In genomic region chr3:78668302-78668701, GRCh38 we compare ENCODE assay signal across 1 cellular context.
TF ChIP-seq lines count a peak whose summit lies in the region.

No MANE protein-coding gene starts in this region.

TF ChIP-seq in HepG2, 621 proteins besides CTCF, POLR2A, EP300 and RAD21 (continued from another document and continues in another):
- TF ChIP-seq, protein P1, sequence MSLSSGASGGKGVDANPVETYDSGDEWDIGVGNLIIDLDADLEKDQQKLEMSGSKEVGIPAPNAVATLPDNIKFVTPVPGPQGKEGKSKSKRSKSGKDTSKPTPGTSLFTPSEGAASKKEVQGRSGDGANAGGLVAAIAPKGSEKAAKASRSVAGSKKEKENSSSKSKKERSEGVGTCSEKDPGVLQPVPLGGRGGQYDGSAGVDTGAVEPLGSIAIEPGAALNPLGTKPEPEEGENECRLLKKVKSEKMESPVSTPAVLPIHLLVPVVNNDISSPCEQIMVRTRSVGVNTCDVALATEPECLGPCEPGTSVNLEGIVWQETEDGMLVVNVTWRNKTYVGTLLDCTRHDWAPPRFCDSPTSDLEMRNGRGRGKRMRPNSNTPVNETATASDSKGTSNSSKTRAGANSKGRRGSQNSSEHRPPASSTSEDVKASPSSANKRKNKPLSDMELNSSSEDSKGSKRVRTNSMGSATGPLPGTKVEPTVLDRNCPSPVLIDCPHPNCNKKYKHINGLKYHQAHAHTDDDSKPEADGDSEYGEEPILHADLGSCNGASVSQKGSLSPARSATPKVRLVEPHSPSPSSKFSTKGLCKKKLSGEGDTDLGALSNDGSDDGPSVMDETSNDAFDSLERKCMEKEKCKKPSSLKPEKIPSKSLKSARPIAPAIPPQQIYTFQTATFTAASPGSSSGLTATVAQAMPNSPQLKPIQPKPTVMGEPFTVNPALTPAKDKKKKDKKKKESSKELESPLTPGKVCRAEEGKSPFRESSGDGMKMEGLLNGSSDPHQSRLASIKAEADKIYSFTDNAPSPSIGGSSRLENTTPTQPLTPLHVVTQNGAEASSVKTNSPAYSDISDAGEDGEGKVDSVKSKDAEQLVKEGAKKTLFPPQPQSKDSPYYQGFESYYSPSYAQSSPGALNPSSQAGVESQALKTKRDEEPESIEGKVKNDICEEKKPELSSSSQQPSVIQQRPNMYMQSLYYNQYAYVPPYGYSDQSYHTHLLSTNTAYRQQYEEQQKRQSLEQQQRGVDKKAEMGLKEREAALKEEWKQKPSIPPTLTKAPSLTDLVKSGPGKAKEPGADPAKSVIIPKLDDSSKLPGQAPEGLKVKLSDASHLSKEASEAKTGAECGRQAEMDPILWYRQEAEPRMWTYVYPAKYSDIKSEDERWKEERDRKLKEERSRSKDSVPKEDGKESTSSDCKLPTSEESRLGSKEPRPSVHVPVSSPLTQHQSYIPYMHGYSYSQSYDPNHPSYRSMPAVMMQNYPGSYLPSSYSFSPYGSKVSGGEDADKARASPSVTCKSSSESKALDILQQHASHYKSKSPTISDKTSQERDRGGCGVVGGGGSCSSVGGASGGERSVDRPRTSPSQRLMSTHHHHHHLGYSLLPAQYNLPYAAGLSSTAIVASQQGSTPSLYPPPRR (CRISPR knock-in tag; IDR thresholded peaks at IDR 0.05; ENCODE audit: borderline replicate concordance) = peak; percentile 76; the same call in 1 of the 2 replicates
- TF ChIP-seq HOXA5 (CRISPR knock-in tag; IDR thresholded peaks at IDR 0.05) (0 out of 2 replicates have a peak, but pooled peaks have one; percentile 29), HHEX (CRISPR knock-in tag; IDR thresholded peaks at IDR 0.05) (0 out of 2 replicates have a peak, but pooled peaks have one; percentile 23), HMG20A (CRISPR knock-in tag; IDR thresholded peaks at IDR 0.05; ENCODE audit: borderline replicate concordance) (peak; percentile 82), ATAD3A (CRISPR knock-in tag; IDR thresholded peaks at IDR 0.05) (no peak), ZNF549 (CRISPR knock-in tag; IDR thresholded peaks at IDR 0.05) (no peak), HMG20B (CRISPR knock-in tag; conservative IDR thresholded peaks at IDR 0.05) (0 out of 2 replicates have a peak, but pooled peaks have one; percentile 26), CREM (IDR thresholded peaks at IDR 0.05) (peak; percentile 49; the same call in 1 of the 2 replicates), CREM (CRISPR knock-in tag; IDR thresholded peaks at IDR 0.05) (no peak), YEATS4 (CRISPR knock-in tag; IDR thresholded peaks at IDR 0.05; ENCODE audit: borderline replicate concordance) (no peak), ZNF143 (CRISPR knock-in tag; IDR thresholded peaks at IDR 0.05) (no peak), RNF2 (conservative IDR thresholded peaks at IDR 0.05; ENCODE audit: low read depth) (no peak), KDM6A (CRISPR knock-in tag; IDR thresholded peaks at IDR 0.05; ENCODE audit: low read depth) (0 out of 2 replicates have a peak, but pooled peaks have one; percentile 18), DPF2 (CRISPR knock-in tag; IDR thresholded peaks at IDR 0.05; ENCODE audit: borderline replicate concordance, low read depth) (0 out of 2 replicates have a peak, but pooled peaks have one; percentile 19), EEA1 (CRISPR knock-in tag; IDR thresholded peaks at IDR 0.05; ENCODE audit: borderline replicate concordance) (no peak), CEBPG (CRISPR knock-in tag; IDR thresholded peaks at IDR 0.05) (peak; percentile 92), CHD4 (IDR thresholded peaks at IDR 0.05; ENCODE audit: borderline replicate concordance, low read length) (no peak), ZBTB14 (CRISPR knock-in tag; IDR thresholded peaks at IDR 0.05) (no peak), ZGPAT (CRISPR knock-in tag; IDR thresholded peaks at IDR 0.05) (peak; percentile 59; the same call in 1 of the 2 replicates), ZNF557 (CRISPR knock-in tag; IDR thresholded peaks at IDR 0.05) (no peak), KAT7 (CRISPR knock-in tag; IDR thresholded peaks at IDR 0.05; ENCODE audit: borderline replicate concordance) (no peak), RCOR2 (CRISPR knock-in tag; IDR thresholded peaks at IDR 0.05) (0 out of 2 replicates have a peak, but pooled peaks have one; percentile 47), PCBP1 (IDR thresholded peaks at IDR 0.05; ENCODE audit: borderline replicate concordance, low read depth, low read length) (no peak), ZNF713 (CRISPR knock-in tag; IDR thresholded peaks at IDR 0.05) (no peak), NCOA2 (CRISPR knock-in tag; IDR thresholded peaks at IDR 0.05) (peak; percentile 83), ZNF660 (CRISPR knock-in tag; IDR thresholded peaks at IDR 0.05; ENCODE audit: borderline replicate concordance, low read depth) (no peak), SOX6 (IDR thresholded peaks at IDR 0.05) (no peak), SOX6 (CRISPR knock-in tag; IDR thresholded peaks at IDR 0.05) (peak; percentile 80), FOXK1 (CRISPR knock-in tag; IDR thresholded peaks at IDR 0.05; ENCODE audit: borderline replicate concordance, low read depth) (peak; percentile 74), KLF16 (CRISPR knock-in tag; IDR thresholded peaks at IDR 0.05) (peak in 1 of 2 experiments; percentile 56; a peak in 1 of 4 replicates), GZF1 (CRISPR knock-in tag; IDR thresholded peaks at IDR 0.05) (no peak), MZF1 (CRISPR knock-in tag; IDR thresholded peaks at IDR 0.05; ENCODE audit: borderline replicate concordance) (no peak), MBD4 (IDR thresholded peaks at IDR 0.05; ENCODE audit: borderline replicate concordance, low read length) (no peak), POGZ (CRISPR knock-in tag; IDR thresholded peaks at IDR 0.05) (peak; percentile 54; the same call in 1 of the 2 replicates), REXO4 (CRISPR knock-in tag; IDR thresholded peaks at IDR 0.05; ENCODE audit: borderline replicate concordance) (no peak), POGK (CRISPR knock-in tag; conservative IDR thresholded peaks at IDR 0.05) (0 out of 2 replicates have a peak, but pooled peaks have one; percentile 30), HNRNPLL (IDR thresholded peaks at IDR 0.05; ENCODE audit: low read depth, low read length, poor library complexity, severe bottlenecking) (no peak)
- TF ChIP-seq, protein P2, sequence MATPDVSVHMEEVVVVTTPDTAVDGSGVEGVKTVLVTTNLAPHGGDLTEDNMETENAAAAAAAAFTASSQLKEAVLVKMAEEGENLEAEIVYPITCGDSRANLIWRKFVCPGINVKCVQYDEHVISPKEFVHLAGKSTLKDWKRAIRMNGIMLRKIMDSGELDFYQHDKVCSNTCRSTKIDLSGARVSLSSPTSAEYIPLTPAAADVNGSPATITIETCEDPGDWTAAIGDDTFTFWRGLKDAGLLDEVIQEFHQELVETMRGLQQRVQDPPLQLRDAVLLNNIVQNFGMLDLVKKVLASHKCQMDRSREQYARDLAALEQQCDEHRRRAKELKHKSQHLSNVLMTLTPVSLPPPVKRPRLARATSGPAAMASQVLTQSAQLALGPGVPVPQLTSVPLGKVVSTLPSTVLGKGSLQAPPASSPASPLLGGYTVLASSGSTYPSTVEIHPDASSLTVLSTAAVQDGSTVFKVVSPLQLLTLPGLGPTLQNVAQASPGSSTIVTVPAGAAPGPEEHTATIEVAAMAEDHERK (CRISPR knock-in tag; IDR thresholded peaks at IDR 0.05; ENCODE audit: low read depth) = no peak
- TF ChIP-seq, protein P3, sequence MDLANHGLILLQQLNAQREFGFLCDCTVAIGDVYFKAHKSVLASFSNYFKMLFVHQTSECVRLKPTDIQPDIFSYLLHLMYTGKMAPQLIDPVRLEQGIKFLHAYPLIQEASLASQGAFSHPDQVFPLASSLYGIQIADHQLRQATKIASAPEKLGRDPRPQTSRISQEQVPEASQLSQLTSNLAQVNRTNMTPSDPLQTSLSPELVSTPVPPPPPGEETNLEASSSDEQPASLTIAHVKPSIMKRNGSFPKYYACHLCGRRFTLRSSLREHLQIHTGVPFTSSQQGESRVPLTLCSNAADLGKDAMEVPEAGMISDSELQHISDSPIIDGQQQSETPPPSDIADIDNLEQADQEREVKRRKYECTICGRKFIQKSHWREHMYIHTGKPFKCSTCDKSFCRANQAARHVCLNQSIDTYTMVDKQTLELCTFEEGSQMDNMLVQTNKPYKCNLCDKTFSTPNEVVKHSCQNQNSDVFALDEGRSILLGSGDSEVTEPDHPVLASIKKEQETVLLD (CRISPR knock-in tag; IDR thresholded peaks at IDR 0.05; ENCODE audit: low read depth) = no peak
- TF ChIP-seq, protein P4, sequence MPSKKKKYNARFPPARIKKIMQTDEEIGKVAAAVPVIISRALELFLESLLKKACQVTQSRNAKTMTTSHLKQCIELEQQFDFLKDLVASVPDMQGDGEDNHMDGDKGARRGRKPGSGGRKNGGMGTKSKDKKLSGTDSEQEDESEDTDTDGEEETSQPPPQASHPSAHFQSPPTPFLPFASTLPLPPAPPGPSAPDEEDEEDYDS (CRISPR knock-in tag; IDR thresholded peaks at IDR 0.05) = no peak
- TF ChIP-seq, protein P5, sequence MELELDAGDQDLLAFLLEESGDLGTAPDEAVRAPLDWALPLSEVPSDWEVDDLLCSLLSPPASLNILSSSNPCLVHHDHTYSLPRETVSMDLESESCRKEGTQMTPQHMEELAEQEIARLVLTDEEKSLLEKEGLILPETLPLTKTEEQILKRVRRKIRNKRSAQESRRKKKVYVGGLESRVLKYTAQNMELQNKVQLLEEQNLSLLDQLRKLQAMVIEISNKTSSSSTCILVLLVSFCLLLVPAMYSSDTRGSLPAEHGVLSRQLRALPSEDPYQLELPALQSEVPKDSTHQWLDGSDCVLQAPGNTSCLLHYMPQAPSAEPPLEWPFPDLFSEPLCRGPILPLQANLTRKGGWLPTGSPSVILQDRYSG (CRISPR knock-in tag; IDR thresholded peaks at IDR 0.05) = no peak
- TF ChIP-seq, protein P6, sequence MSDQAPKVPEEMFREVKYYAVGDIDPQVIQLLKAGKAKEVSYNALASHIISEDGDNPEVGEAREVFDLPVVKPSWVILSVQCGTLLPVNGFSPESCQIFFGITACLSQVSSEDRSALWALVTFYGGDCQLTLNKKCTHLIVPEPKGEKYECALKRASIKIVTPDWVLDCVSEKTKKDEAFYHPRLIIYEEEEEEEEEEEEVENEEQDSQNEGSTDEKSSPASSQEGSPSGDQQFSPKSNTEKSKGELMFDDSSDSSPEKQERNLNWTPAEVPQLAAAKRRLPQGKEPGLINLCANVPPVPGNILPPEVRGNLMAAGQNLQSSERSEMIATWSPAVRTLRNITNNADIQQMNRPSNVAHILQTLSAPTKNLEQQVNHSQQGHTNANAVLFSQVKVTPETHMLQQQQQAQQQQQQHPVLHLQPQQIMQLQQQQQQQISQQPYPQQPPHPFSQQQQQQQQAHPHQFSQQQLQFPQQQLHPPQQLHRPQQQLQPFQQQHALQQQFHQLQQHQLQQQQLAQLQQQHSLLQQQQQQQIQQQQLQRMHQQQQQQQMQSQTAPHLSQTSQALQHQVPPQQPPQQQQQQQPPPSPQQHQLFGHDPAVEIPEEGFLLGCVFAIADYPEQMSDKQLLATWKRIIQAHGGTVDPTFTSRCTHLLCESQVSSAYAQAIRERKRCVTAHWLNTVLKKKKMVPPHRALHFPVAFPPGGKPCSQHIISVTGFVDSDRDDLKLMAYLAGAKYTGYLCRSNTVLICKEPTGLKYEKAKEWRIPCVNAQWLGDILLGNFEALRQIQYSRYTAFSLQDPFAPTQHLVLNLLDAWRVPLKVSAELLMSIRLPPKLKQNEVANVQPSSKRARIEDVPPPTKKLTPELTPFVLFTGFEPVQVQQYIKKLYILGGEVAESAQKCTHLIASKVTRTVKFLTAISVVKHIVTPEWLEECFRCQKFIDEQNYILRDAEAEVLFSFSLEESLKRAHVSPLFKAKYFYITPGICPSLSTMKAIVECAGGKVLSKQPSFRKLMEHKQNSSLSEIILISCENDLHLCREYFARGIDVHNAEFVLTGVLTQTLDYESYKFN (CRISPR knock-in tag; conservative IDR thresholded peaks at IDR 0.05) = peak; percentile 69
- TF ChIP-seq, protein P7, sequence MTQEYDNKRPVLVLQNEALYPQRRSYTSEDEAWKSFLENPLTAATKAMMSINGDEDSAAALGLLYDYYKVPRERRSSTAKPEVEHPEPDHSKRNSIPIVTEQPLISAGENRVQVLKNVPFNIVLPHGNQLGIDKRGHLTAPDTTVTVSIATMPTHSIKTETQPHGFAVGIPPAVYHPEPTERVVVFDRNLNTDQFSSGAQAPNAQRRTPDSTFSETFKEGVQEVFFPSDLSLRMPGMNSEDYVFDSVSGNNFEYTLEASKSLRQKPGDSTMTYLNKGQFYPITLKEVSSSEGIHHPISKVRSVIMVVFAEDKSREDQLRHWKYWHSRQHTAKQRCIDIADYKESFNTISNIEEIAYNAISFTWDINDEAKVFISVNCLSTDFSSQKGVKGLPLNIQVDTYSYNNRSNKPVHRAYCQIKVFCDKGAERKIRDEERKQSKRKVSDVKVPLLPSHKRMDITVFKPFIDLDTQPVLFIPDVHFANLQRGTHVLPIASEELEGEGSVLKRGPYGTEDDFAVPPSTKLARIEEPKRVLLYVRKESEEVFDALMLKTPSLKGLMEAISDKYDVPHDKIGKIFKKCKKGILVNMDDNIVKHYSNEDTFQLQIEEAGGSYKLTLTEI (CRISPR knock-in tag; conservative IDR thresholded peaks at IDR 0.05) = no peak
